29 cellular contexts compared by ENCODE assay signal in the genomic region with DNA sequence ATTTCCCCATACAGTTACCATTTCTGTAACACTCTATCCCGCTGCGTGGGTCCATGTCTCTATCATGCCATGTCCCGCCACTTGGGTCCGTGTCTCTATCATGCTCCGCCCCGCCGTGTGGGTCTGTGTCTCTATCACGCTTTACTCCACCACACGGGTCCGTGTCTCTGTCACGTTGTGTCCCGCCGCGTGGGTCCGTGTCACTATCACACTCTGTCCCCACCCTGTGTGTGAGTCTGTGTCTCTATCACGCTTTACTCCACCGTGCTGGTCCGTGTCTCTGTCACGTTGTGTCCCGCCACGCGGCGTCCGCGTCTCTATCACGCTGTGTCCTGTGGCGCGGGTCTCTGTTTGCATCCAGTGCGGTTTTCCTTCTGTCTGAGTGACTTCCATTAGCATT.
"Had no signal": no experiment of that assay in that cellular context is flagged by ENCODE, and none has a peak within 500 bp of the region (broad histone marks: within the 10 kb centered on the region; RNA-seq: fewer than 3 reads in every experiment).

No MANE protein-coding gene starts in this region.

- H3K27me3 Mint-ChIP-seq: activated naive CD4-positive, alpha-beta T cell treated with anti-CD3 and anti-CD28 coated beads, Interleukin-2, amount 50 U/mL, for 24 hours; IgD-negative memory B cell; T-helper 17 cell had no signal

- H3K4me1 ChIP-seq: ascending aorta had no signal

- FAIRE-seq: bronchial epithelial cell had no signal

- H3K27ac Mint-ChIP-seq: activated CD8-positive, alpha-beta T cell treated with anti-CD3 and anti-CD28 coated beads, Interleukin-2, amount 10 ng/mL, durations not matched to agents 7 days and 5 days; activated naive CD4-positive, alpha-beta T cell treated with anti-CD3 and anti-CD28 coated beads, Interleukin-2, amount 50 U/mL, for 24 hours; IgD-negative memory B cell; T-helper 17 cell; WTC11 had no signal

- ATAC-seq: activated CD8-positive, alpha-beta T cell treated with anti-CD3 and anti-CD28 coated beads, Interleukin-2, amount 10 ng/mL, durations not matched to agents 7 days and 5 days; body of pancreas; Panc1; T-helper 17 cell; WTC11 had no signal

- H3K9me3 ChIP-seq: ascending aorta, body of pancreas had no signal

- H3K4me3 Mint-ChIP-seq: activated CD8-positive, alpha-beta T cell treated with anti-CD3 and anti-CD28 coated beads, Interleukin-2, amount 10 ng/mL, durations not matched to agents 7 days and 5 days; activated naive CD4-positive, alpha-beta T cell treated with anti-CD3 and anti-CD28 coated beads, Interleukin-2, amount 50 U/mL, for 24 hours; T-helper 17 cell; WTC11 had no signal

- H3K4me3 ChIP-seq: ascending aorta, body of pancreas had no signal

- H3K9me3 Mint-ChIP-seq: activated naive CD4-positive, alpha-beta T cell treated with anti-CD3 and anti-CD28 coated beads, Interleukin-2, amount 50 U/mL, for 24 hours had no signal

- DNase-seq: activated CD4-positive, alpha-beta T cell treated with anti-CD3 and anti-CD28 coated beads for 48 hours; activated CD4-positive, alpha-beta T cell treated with anti-CD3 and anti-CD28 coated beads, Interleukin-2, amount 50 U/mL, for 4 hours; activated CD4-positive, CD25-positive, alpha-beta regulatory T cell treated with anti-CD3 and anti-CD28 coated beads, Interleukin-2, amount 50 U/mL, for 72 hours; activated CD8-positive, alpha-beta memory T cell treated with anti-CD3 and anti-CD28 coated beads, Interleukin-2, amount 50 U/mL, for 48 hours; activated CD8-positive, alpha-beta T cell treated with anti-CD3 and anti-CD28 coated beads, Interleukin-2, amount 10 ng/mL, durations not matched to agents 7 days and 5 days; activated effector memory CD4-positive, alpha-beta T cell treated with Interleukin-2 at 50 U/mL for 16 hours; activated naive CD4-positive, alpha-beta T cell; activated T-cell treated with anti-CD3 and anti-CD28 coated beads, Interleukin-2, amount 50 U/mL, for 1 hour; body of pancreas; KG1; NCI-H1092; NCI-H1417; NCI-H1930; NCI-H2171; NCI-H2227 treated with DMSO at 0.1 percent for 48 hours; NCI-H446 treated with DMSO at 0.1 percent for 48 hours; NCI-H524 treated with DMSO at 0.1 percent for 48 hours; NCI-H748 treated with DMSO at 0.1 percent for 48 hours; OCI-M1; RPMI8226; SHP77; T-helper 17 cell; T-helper 9 cell had no signal

- H3K36me3 ChIP-seq: ascending aorta had no signal

- H3K4me1 Mint-ChIP-seq: activated naive CD4-positive, alpha-beta T cell treated with anti-CD3 and anti-CD28 coated beads, Interleukin-2, amount 50 U/mL, for 24 hours; WTC11 had no signal

- H3K27me3 ChIP-seq: ascending aorta, body of pancreas had no signal

- H3K27ac ChIP-seq: ascending aorta, body of pancreas had no signal
